ENCODE assay signal across 6 cellular contexts in the genomic region with DNA sequence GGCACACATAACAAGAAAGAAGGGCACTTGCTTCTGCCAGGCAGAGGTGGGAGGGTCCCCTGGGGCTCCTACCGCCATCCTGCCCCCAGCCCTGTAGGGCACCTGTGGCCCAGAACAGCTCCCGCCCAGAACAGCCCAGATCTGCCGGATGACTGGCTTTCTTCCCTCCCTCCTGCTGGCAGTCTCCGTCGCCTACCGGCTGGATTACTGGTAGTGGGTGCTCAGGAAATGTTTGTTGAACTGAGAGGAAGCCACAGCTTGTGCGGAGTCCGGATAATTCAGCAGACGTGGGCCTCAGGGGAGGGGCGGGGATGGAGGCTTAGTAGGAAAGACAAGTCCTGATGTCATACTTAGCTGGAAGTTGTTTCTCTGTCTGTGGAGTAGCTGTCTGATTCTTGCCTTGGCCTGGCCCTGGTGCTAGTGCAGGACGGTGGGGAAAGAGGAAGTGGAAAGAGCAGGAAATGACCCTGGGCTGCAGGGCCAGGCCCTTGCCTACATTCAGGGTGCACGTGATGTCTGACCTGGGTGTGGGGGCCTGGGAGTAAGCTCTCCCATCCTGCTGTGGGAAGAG. TPM values are rescaled to one million over a fixed set of nuclear protein-coding genes. Genes with fewer than 3 reads are reported as not detected.
DNase-seq lines count a peak whose midpoint lies in the region; ATAC-seq lines count a peak whose summit lies in the region.

No MANE protein-coding gene starts in this region.

- WGBS in right cardiac atrium: 18% methylated on average over 12 of the region's 12 CpGs
- WGBS in thymus: 15% methylated on average over 12 of the region's 12 CpGs

- H3K4me1 ChIP-seq in right cardiac atrium (ENCODE audit: control insufficient read depth, insufficient read depth, low read length) (peaks cover 28% of the 10 kb centered on the region), thymus (ENCODE audit: control insufficient read depth, insufficient read depth, low read length) (peaks cover 20% of the 10 kb centered on the region)

- H3K9me3 ChIP-seq in right cardiac atrium (ENCODE audit: control insufficient read depth, low read length) (no peaks in the 10 kb centered on the region), thymus (ENCODE audit: control insufficient read depth) (no peaks in the 10 kb centered on the region)

- DNase-seq in ELF-1 (ENCODE audit: low read depth, low spot score): peak; percentile 60
- no peak for DNase-seq in T-helper 2 cell treated with Interferon-gamma antibody and Interleukin-4, amounts not matched to agents 5 μg/mL and 100 μg/mL, for 36 hours (ENCODE audit: low spot score)
- peak; percentile 78 to 88 (median 88) for DNase-seq in right cardiac atrium

- H3K4me3 Mint-ChIP-seq in T-helper 2 cell treated with Interferon-gamma antibody and Interleukin-4, amounts not matched to agents 5 μg/mL and 100 μg/mL, for 36 hours: peak overlapping the region; percentile 58

- H3K27ac ChIP-seq in right cardiac atrium (ENCODE audit: low read length): peak overlapping the region; percentile 62
- H3K27ac ChIP-seq in thymus (ENCODE audit: low read depth): peak overlapping the region; percentile 46

- peak; percentile 36 to 62 for ATAC-seq in right cardiac atrium
- ATAC-seq in HG03025 (IDR thresholded peaks at IDR 0.05; ENCODE audit: low FRiP score, unreplicated experiment): no peak
- ATAC-seq in GM19395 (IDR thresholded peaks at IDR 0.05; ENCODE audit: unreplicated experiment): no peak

- H3K27me3 ChIP-seq in right cardiac atrium (ENCODE audit: control insufficient read depth, insufficient read depth): no peaks in the 10 kb centered on the region
- no peaks in the 10 kb centered on the region for H3K27me3 ChIP-seq in thymus (ENCODE audit: control insufficient read depth, insufficient read depth)

- H3K36me3 ChIP-seq in thymus (ENCODE audit: control insufficient read depth, insufficient read depth): no peaks in the 10 kb centered on the region

- H3K9me3 Mint-ChIP-seq in T-helper 2 cell treated with Interferon-gamma antibody and Interleukin-4, amounts not matched to agents 5 μg/mL and 100 μg/mL, for 36 hours: no peaks in the 10 kb centered on the region

- H3K27me3 Mint-ChIP-seq in T-helper 2 cell treated with Interferon-gamma antibody and Interleukin-4, amounts not matched to agents 5 μg/mL and 100 μg/mL, for 36 hours (ENCODE audit: low read depth): no peaks in the 10 kb centered on the region

- peak overlapping the region; percentile 72 for H3K27ac Mint-ChIP-seq in T-helper 2 cell treated with Interferon-gamma antibody and Interleukin-4, amounts not matched to agents 5 μg/mL and 100 μg/mL, for 36 hours

- peaks cover 19% of the 10 kb centered on the region for H3K4me1 Mint-ChIP-seq in T-helper 2 cell treated with Interferon-gamma antibody and Interleukin-4, amounts not matched to agents 5 μg/mL and 100 μg/mL, for 36 hours (ENCODE audit: low read depth)

- no peaks in the 10 kb centered on the region for H3K36me3 Mint-ChIP-seq in T-helper 2 cell treated with Interferon-gamma antibody and Interleukin-4, amounts not matched to agents 5 μg/mL and 100 μg/mL, for 36 hours (ENCODE audit: low read depth)

- intact Hi-C loops in right cardiac atrium (cut with DNase I): no loop called here

- H3K4me3 ChIP-seq in right cardiac atrium (ENCODE audit: low read length): no peak overlapping the region
- no peak overlapping the region for H3K4me3 ChIP-seq in thymus (ENCODE audit: low read length)

RNA-seq across cellular contexts. Expression of gene CCDC9B, which starts 6.7 kb away (rescaled TPM):
- total RNA-seq in right cardiac atrium: 100 to 1,000 TPM in 3 of 4 donors, 10 to 100 TPM in 1; 71.9 to 144 (median 131) TPM
- polyA plus RNA-seq in right cardiac atrium: 99.7 TPM
- polyA plus RNA-seq in thymus: 3.6 TPM

RNA-seq across cellular contexts. Expression of gene INAFM2, which starts 10.5 kb away (rescaled TPM):
- 100 to 1,000 TPM in 1 of 4 donors, 10 to 100 TPM in 3; 72.6 to 115 (median 74.1) TPM for total RNA-seq in right cardiac atrium
- polyA plus RNA-seq in right cardiac atrium (47.3 TPM), thymus (12.8 TPM)

RNA-seq across cellular contexts. Expression of gene PHGR1, which starts 16.8 kb away (rescaled TPM):
- total RNA-seq in right cardiac atrium: not detected
- polyA plus RNA-seq in right cardiac atrium (not detected), thymus (4.5 TPM)

RNA-seq across cellular contexts. Expression of gene DISP2, which starts 24.0 kb away (rescaled TPM):
- total RNA-seq in right cardiac atrium: 1 to 10 TPM in 2 of 4 donors, under 1 TPM in 2; 0.85 to 4.6 (median 0.97) TPM
- polyA plus RNA-seq in right cardiac atrium (2.4 TPM), thymus (0.55 TPM)

RNA-seq across cellular contexts. Expression of gene PLCB2, which starts 26.3 kb away (rescaled TPM):
- total RNA-seq in right cardiac atrium: 10 to 100 TPM; 11.5 to 28.9 (median 21.7) TPM
- polyA plus RNA-seq in right cardiac atrium (18.5 TPM), thymus (125 TPM)

Comparison
In these comparisons a context has a peak if more than half of its experiments do, and no peak if none do; other contexts are left out.
1. ATAC-seq: peak in right cardiac atrium (2 of 2); none in HG03025 (single experiment) and GM19395 (single experiment).
2. RNA of gene CCDC9B, which starts 6.7 kb away (polyA plus RNA-seq): 99.7 TPM in right cardiac atrium (single experiment); 3.6 TPM in thymus (single experiment); every median in the first group is over 10 times any median in the second.